In the genomic region with DNA sequence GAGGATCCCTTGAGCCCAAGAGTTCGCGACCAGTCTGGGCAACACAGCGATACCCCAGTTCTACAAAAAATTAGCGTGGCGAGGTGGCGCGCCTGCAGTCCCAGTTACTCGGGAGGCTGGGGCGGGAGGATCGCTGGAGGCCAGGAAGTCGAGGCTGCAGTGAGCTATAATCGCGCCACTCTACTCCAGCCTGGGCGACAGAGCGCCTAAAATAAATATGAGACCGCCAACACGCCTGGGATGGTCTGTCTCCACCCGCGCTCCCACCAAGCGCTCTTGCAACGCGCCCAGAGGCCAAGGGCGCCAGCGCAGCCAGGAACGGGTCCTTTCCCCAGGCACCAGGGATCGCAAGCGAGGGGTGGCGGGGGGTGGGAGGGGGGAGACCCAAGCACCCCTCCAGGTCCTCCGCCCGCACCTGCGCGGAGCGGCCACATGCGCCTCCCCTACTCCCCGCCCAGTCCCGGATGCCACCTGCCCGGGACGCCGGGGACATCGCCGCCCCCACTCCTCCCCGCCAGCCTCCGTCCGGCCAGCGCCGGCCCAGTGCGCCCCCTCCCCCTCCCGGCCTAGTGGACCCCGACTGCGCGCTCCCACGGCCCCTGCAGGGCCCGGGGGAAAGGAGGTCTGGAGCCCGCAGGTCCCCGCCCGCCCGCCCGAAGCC, we compare ENCODE assay signal across 8 cellular contexts. TPM values are rescaled to one million over a fixed set of nuclear protein-coding genes. Genes with fewer than 3 reads are reported as not detected.
DNase-seq lines count a peak whose midpoint lies in the region; ATAC-seq and TF ChIP-seq lines count a peak whose summit lies in the region.

No MANE protein-coding gene starts in this region.

- H3K27ac ChIP-seq in GM23338 (ENCODE audit: low read depth), result no peak overlapping the region
- H3K27ac ChIP-seq in iPS-18a (ENCODE audit: low read length), result no peak overlapping the region

- no peaks in the 10 kb centered on the region for H3K36me3 Mint-ChIP-seq in GM23338 (ENCODE audit: low read depth)
- H3K36me3 Mint-ChIP-seq in activated naive CD8-positive, alpha-beta T cell, result no peaks in the 10 kb centered on the region

- H3K4me1 ChIP-seq in GM23338 (ENCODE audit: insufficient read depth), result peaks cover 6% of the 10 kb centered on the region
- no peaks in the 10 kb centered on the region for H3K4me1 ChIP-seq in iPS-18a (ENCODE audit: control insufficient read depth, low read depth, low read length)

- H3K9me2 ChIP-seq in GM23338 (ENCODE audit: insufficient read depth), result no peaks in the 10 kb centered on the region

- peaks cover 6% of the 10 kb centered on the region for H3K4me1 Mint-ChIP-seq in GM23338
- H3K4me1 Mint-ChIP-seq in activated naive CD8-positive, alpha-beta T cell (ENCODE audit: low read depth), result peaks cover 4% of the 10 kb centered on the region

- H3K9ac ChIP-seq in iPS-18a (ENCODE audit: low read length), result peak overlapping the region; percentile 55

- H3K4me3 ChIP-seq in GM06990 (replicated peaks; ENCODE audit: low read depth, low read length) (peak overlapping the region; percentile 56), GM23338 (peak overlapping the region; percentile 87), iPS-18a (ENCODE audit: low read length) (peak overlapping the region; percentile 64)

- TF ChIP-seq CTCF in GM06990 (IDR thresholded peaks at IDR 0.05; ENCODE audit: insufficient read depth, low read length, poor library complexity, severe bottlenecking) (no peak), GM23338 (conservative IDR thresholded peaks at IDR 0.05; ENCODE audit: low read depth in 2 of 2) (no peak)

- peak overlapping the region; percentile 78 for H2AFZ ChIP-seq in GM23338

- H3K4me3 Mint-ChIP-seq in GM23338, result peak overlapping the region; percentile 88
- peak overlapping the region; percentile 79 for H3K4me3 Mint-ChIP-seq in activated naive CD8-positive, alpha-beta T cell

- H3K36me3 ChIP-seq in GM06990 (ENCODE audit: control insufficient read depth, insufficient read depth, low read length) (no peaks in the 10 kb centered on the region), GM23338 (ENCODE audit: insufficient read depth) (no peaks in the 10 kb centered on the region), iPS-18a (ENCODE audit: control insufficient read depth, low read depth, low read length) (no peaks in the 10 kb centered on the region)

- no peaks in the 10 kb centered on the region for H3K9me3 ChIP-seq in iPS-18a (ENCODE audit: control insufficient read depth, low read depth, low read length)

- no peak overlapping the region for H3K27ac Mint-ChIP-seq in GM23338
- H3K27ac Mint-ChIP-seq in activated naive CD8-positive, alpha-beta T cell, result no peak overlapping the region

- H4K20me1 ChIP-seq in GM23338 (replicated peaks; ENCODE audit: insufficient read depth), result peaks cover 9% of the 10 kb centered on the region

- peak overlapping the region; percentile 90 for H3K4me2 ChIP-seq in GM23338

- ATAC-seq in GM23338 (peak; percentile 76), HG03025 (IDR thresholded peaks at IDR 0.05; ENCODE audit: low FRiP score, unreplicated experiment) (no peak)

- H3K27me3 ChIP-seq in GM06990 (replicated peaks; ENCODE audit: control insufficient read depth, insufficient read depth, low read length), result no peaks in the 10 kb centered on the region; the same call in 1 of the 2 replicates
- peaks cover 19% of the 10 kb centered on the region for H3K27me3 ChIP-seq in GM23338 (ENCODE audit: insufficient read depth)
- H3K27me3 ChIP-seq in iPS-18a (ENCODE audit: control insufficient read depth, insufficient read depth, low read length), result peaks cover 14% of the 10 kb centered on the region

- peaks cover 44% of the 10 kb centered on the region for H3K79me2 ChIP-seq in GM23338 (replicated peaks; ENCODE audit: insufficient read depth)

- peaks cover 19% of the 10 kb centered on the region for H3K27me3 Mint-ChIP-seq in GM23338 (ENCODE audit: insufficient read depth, low read depth, poor library complexity)
- H3K27me3 Mint-ChIP-seq in activated naive CD8-positive, alpha-beta T cell, result peaks cover 6% of the 10 kb centered on the region

- no peaks in the 10 kb centered on the region; the same call in 1 of the 2 replicates for H3F3A ChIP-seq in GM23338 (replicated peaks; ENCODE audit: low read depth)

- DNase-seq in GM06990 (ENCODE audit: extremely low read depth, insufficient read length), result peak; percentile 42
- peak; percentile 79 for DNase-seq in GM23338 (ENCODE audit: low spot score)
- DNase-seq in NCI-H345 (lab: John Stamatoyannopoulos, UW), result peak; percentile 86
- DNase-seq in stimulated activated CD4-positive, alpha-beta T cell treated with anti-CD3 and anti-CD28 coated beads, Interleukin-2, amount 100 ng/mL, for 4 hours (ENCODE audit: low read depth), result peak; percentile 9
- no peak for DNase-seq in NCI-H226

- no peaks in the 10 kb centered on the region for H3K9me3 Mint-ChIP-seq in GM23338
- H3K9me3 Mint-ChIP-seq in activated naive CD8-positive, alpha-beta T cell (ENCODE audit: low read depth), result no peaks in the 10 kb centered on the region

TF ChIP-seq in GM23338, 12 proteins besides CTCF, POLR2A, EP300 and RAD21 (continues in another document):
- TF ChIP-seq CREB1 (CRISPR knock-in tag; IDR thresholded peaks at IDR 0.05; ENCODE audit: low read depth) (no peak), EZH2 (IDR thresholded peaks at IDR 0.05; ENCODE audit: low read depth, unreplicated experiment) (no peak), JUNB (IDR thresholded peaks at IDR 0.05; ENCODE audit: unreplicated experiment) (no peak), STAT1 (IDR thresholded peaks at IDR 0.05; ENCODE audit: unreplicated experiment) (no peak), ZNF331 (CRISPR knock-in tag; IDR thresholded peaks at IDR 0.05; ENCODE audit: low read depth) (no peak), ZNF114 (CRISPR knock-in tag; IDR thresholded peaks at IDR 0.05) (no peak), NANOG (IDR thresholded peaks at IDR 0.05; ENCODE audit: borderline replicate concordance) (no peak), POLR2AphosphoS5 (IDR thresholded peaks at IDR 0.05; ENCODE audit: low read depth) (no peak)
- TF ChIP-seq, protein P1, sequence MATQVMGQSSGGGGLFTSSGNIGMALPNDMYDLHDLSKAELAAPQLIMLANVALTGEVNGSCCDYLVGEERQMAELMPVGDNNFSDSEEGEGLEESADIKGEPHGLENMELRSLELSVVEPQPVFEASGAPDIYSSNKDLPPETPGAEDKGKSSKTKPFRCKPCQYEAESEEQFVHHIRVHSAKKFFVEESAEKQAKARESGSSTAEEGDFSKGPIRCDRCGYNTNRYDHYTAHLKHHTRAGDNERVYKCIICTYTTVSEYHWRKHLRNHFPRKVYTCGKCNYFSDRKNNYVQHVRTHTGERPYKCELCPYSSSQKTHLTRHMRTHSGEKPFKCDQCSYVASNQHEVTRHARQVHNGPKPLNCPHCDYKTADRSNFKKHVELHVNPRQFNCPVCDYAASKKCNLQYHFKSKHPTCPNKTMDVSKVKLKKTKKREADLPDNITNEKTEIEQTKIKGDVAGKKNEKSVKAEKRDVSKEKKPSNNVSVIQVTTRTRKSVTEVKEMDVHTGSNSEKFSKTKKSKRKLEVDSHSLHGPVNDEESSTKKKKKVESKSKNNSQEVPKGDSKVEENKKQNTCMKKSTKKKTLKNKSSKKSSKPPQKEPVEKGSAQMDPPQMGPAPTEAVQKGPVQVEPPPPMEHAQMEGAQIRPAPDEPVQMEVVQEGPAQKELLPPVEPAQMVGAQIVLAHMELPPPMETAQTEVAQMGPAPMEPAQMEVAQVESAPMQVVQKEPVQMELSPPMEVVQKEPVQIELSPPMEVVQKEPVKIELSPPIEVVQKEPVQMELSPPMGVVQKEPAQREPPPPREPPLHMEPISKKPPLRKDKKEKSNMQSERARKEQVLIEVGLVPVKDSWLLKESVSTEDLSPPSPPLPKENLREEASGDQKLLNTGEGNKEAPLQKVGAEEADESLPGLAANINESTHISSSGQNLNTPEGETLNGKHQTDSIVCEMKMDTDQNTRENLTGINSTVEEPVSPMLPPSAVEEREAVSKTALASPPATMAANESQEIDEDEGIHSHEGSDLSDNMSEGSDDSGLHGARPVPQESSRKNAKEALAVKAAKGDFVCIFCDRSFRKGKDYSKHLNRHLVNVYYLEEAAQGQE (IDR thresholded peaks at IDR 0.05; ENCODE audit: unreplicated experiment), result no peak
- TF ChIP-seq, protein P2, sequence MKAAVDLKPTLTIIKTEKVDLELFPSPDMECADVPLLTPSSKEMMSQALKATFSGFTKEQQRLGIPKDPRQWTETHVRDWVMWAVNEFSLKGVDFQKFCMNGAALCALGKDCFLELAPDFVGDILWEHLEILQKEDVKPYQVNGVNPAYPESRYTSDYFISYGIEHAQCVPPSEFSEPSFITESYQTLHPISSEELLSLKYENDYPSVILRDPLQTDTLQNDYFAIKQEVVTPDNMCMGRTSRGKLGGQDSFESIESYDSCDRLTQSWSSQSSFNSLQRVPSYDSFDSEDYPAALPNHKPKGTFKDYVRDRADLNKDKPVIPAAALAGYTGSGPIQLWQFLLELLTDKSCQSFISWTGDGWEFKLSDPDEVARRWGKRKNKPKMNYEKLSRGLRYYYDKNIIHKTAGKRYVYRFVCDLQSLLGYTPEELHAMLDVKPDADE (IDR thresholded peaks at IDR 0.05), result no peak

RNA-seq across cellular contexts. Expression of a gene that starts 0.4 kb away (rescaled TPM):
- total RNA-seq in GM23338 (2014; rRNA removed; shearing (Covaris generic)), result 28.8 and 29.6 TPM in 2 replicates
- 14.2 and 15.7 TPM in 2 replicates for polyA plus RNA-seq in GM23338 (2016; fragmentation: Nextera tagmentation; extraction: Ambion mirVana)

RNA-seq across cellular contexts. Expression of a gene that starts 16.7 kb away (rescaled TPM):
- total RNA-seq in GM23338 (2014; rRNA removed; shearing (Covaris generic)), result 8.1 and 13.6 TPM in 2 replicates
- 11.5 and 12.0 TPM in 2 replicates for polyA plus RNA-seq in GM23338 (2016; fragmentation: Nextera tagmentation; extraction: Ambion mirVana)
